In the genomic region with DNA sequence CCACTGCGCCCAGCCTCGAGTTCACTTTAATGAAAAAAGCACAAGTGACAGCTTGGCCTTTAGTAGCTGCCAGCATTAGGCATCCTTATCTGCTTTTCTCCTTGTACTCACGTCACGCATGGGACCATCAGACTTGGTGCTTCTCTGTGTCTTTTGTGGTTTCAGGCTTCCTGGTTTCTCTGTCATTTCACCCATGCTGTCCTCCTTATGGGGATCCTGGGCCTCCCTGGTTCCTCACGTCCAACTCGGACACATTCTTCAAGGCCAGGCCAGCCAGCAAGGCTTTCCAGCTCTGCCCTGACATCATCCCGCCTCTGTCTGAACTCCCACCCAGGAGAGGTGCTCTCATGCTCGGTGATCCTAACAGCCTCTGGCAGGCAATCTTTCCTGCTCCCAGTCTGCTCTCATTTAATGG, we compare ENCODE assay signal across 16 cellular contexts.
DNase-seq lines count a peak whose midpoint lies in the region; ATAC-seq and TF ChIP-seq lines count a peak whose summit lies in the region.
"Had no signal": no experiment of that assay in that cellular context is flagged by ENCODE, and none has a peak within 500 bp of the region (broad histone marks: within the 10 kb centered on the region; RNA-seq: fewer than 3 reads in every experiment).

No MANE protein-coding gene starts in this region.

- DNase-seq in DMS 273 (lab: John Stamatoyannopoulos, UW; ENCODE audit: unreplicated experiment) (peak; percentile 7), DMS 273 treated with DMSO at 0.1 percent for 48 hours (lab: John Stamatoyannopoulos, UW) (no peak), SK-N-DZ (ENCODE audit: low spot score) (peak; percentile 21), fibroblast of villous mesenchyme (ENCODE audit: low read depth) (peak; percentile 22), NCI-H1105 treated with DMSO at 0.1 percent for 48 hours (lab: John Stamatoyannopoulos, UW) (no peak), HCEC 1CT (no peak), OCI-LY7 (ENCODE audit: low spot score) (no peak)
- DNase-seq in stimulated activated naive B cell treated with anti-CD40 and anti-IgM and Interleukin-4, amounts not matched to agents 10 μg/mL and 1 μg/mL and 100 μg/mL, for 72 hours: no peak
- DNase-seq: activated CD4-positive, alpha-beta memory T cell treated with anti-CD3 and anti-CD28 coated beads, Interleukin-2, amount 10 ng/mL, durations not matched to agents 7 days and 5 days; activated effector memory CD4-positive, alpha-beta T cell treated with anti-CD3 and anti-CD28 coated beads, Interleukin-2, amount 50 U/mL, for 16 hours; central memory CD4-positive, alpha-beta T cell; NCI-H1436 treated with DMSO at 0.1 percent for 48 hours; NCI-H748 treated with DMSO at 0.1 percent for 48 hours; T-cell had no signal

- peak overlapping the region; percentile 33 for H3K27ac Mint-ChIP-seq in stimulated activated naive B cell treated with anti-CD40 and anti-IgM and Interleukin-4, amounts not matched to agents 10 μg/mL and 1 μg/mL and 100 μg/mL, for 72 hours
- H3K27ac Mint-ChIP-seq: activated CD4-positive, alpha-beta memory T cell treated with anti-CD3 and anti-CD28 coated beads, Interleukin-2, amount 10 ng/mL, durations not matched to agents 7 days and 5 days; T-cell had no signal

- H3K79me2 ChIP-seq in OCI-LY7 (ENCODE audit: insufficient read depth, low read depth, low read length): no peaks in the 10 kb centered on the region

- H3K4me1 ChIP-seq in OCI-LY7 (ENCODE audit: insufficient read depth, low read length, poor library complexity, severe bottlenecking): peaks cover 14% of the 10 kb centered on the region
- H3K4me1 ChIP-seq: right atrium auricular region had no signal

- H3K27ac ChIP-seq in OCI-LY7 (ENCODE audit: low read depth, low read length, poor library complexity, severe bottlenecking): no peak overlapping the region
- H3K27ac ChIP-seq: 22Rv1, right atrium auricular region had no signal

- no TSS peak for BruUV-seq in OCI-LY7 (replicated peaks; lab: Mats Ljungman, UMichigan)

- H3K4me1 Mint-ChIP-seq in stimulated activated naive B cell treated with anti-CD40 and anti-IgM and Interleukin-4, amounts not matched to agents 10 μg/mL and 1 μg/mL and 100 μg/mL, for 72 hours: peaks cover 4 to 7% of the 10 kb centered on the region in 2 donors

- TF ChIP-seq CTCF in fibroblast of villous mesenchyme (IDR thresholded peaks at IDR 0.05; ENCODE audit: insufficient read depth, low read depth, low read length) (no peak), OCI-LY7 (conservative IDR thresholded peaks at IDR 0.05; ENCODE audit: low read length) (no peak)

- H2AFZ ChIP-seq in OCI-LY7 (ENCODE audit: low read length): no peak overlapping the region

- no peaks in the 10 kb centered on the region for H3K27me3 Mint-ChIP-seq in stimulated activated naive B cell treated with anti-CD40 and anti-IgM and Interleukin-4, amounts not matched to agents 10 μg/mL and 1 μg/mL and 100 μg/mL, for 72 hours
- H3K27me3 Mint-ChIP-seq: activated CD4-positive, alpha-beta memory T cell treated with anti-CD3 and anti-CD28 coated beads, Interleukin-2, amount 10 ng/mL, durations not matched to agents 7 days and 5 days; T-cell had no signal

- POLR2A ChIA-PET in OCI-LY7 (lab: Charles Lee): no interaction called here

- intact Hi-C loops in OCI-LY7 (cut with micrococcal nuclease; ENCODE audit: unreplicated experiment): no loop called here

- no peak overlapping the region for H3K4me2 ChIP-seq in OCI-LY7 (ENCODE audit: low read length)

- H3K36me3 Mint-ChIP-seq in stimulated activated naive B cell treated with anti-CD40 and anti-IgM and Interleukin-4, amounts not matched to agents 10 μg/mL and 1 μg/mL and 100 μg/mL, for 72 hours: no peaks in the 10 kb centered on the region
- H3K36me3 Mint-ChIP-seq: T-cell had no signal

- no peak overlapping the region for H3K4me3 ChIP-seq in fibroblast of villous mesenchyme (ENCODE audit: low read depth, low read length)
- no peak overlapping the region for H3K4me3 ChIP-seq in OCI-LY7 (ENCODE audit: low read depth, low read length, poor library complexity, severe bottlenecking)
- H3K4me3 ChIP-seq: right atrium auricular region had no signal

- no peaks in the 10 kb centered on the region for H3K9me2 ChIP-seq in OCI-LY7 (ENCODE audit: insufficient read depth, low read length)

- H3K4me3 Mint-ChIP-seq in stimulated activated naive B cell treated with anti-CD40 and anti-IgM and Interleukin-4, amounts not matched to agents 10 μg/mL and 1 μg/mL and 100 μg/mL, for 72 hours: no peak overlapping the region
- H3K4me3 Mint-ChIP-seq: activated CD4-positive, alpha-beta memory T cell treated with anti-CD3 and anti-CD28 coated beads, Interleukin-2, amount 10 ng/mL, durations not matched to agents 7 days and 5 days; T-cell had no signal

- CTCF ChIA-PET in OCI-LY7 (lab: Charles Lee; ENCODE audit: unreplicated experiment): no interaction called here

- ATAC-seq in stimulated activated naive B cell treated with anti-CD40 and anti-IgM and Interleukin-4, amounts not matched to agents 10 μg/mL and 1 μg/mL and 100 μg/mL, for 72 hours (replicated peaks): no peak
- ATAC-seq: T-cell had no signal

- H3K36me3 ChIP-seq in OCI-LY7 (ENCODE audit: insufficient read depth, low read length): no peaks in the 10 kb centered on the region
- H3K36me3 ChIP-seq: right atrium auricular region had no signal

- H3K9me3 ChIP-seq in OCI-LY7 (ENCODE audit: low read length): no peaks in the 10 kb centered on the region
- H3K9me3 ChIP-seq: right atrium auricular region had no signal

- no peaks in the 10 kb centered on the region for H4K20me1 ChIP-seq in OCI-LY7 (ENCODE audit: insufficient read depth, low read length)

- H3K9me3 Mint-ChIP-seq in stimulated activated naive B cell treated with anti-CD40 and anti-IgM and Interleukin-4, amounts not matched to agents 10 μg/mL and 1 μg/mL and 100 μg/mL, for 72 hours: no peaks in the 10 kb centered on the region
- H3K9me3 Mint-ChIP-seq: activated CD4-positive, alpha-beta memory T cell treated with anti-CD3 and anti-CD28 coated beads, Interleukin-2, amount 10 ng/mL, durations not matched to agents 7 days and 5 days; T-cell had no signal

Comparison
In these comparisons a context has a peak if more than half of its experiments do, and no peak if none do; other contexts are left out.
1. DNase-seq: peak in DMS 273 (single experiment), SK-N-DZ (single experiment) and fibroblast of villous mesenchyme (single experiment); none in DMS 273 treated with DMSO at 0.1 percent for 48 hours (single experiment), stimulated activated naive B cell treated with anti-CD40 and anti-IgM and Interleukin-4, amounts not matched to agents 10 μg/mL and 1 μg/mL and 100 μg/mL, for 72 hours (single experiment), NCI-H1105 treated with DMSO at 0.1 percent for 48 hours (single experiment), HCEC 1CT (single experiment) and OCI-LY7 (single experiment).